1 cellular context compared by ENCODE assay signal in the genomic region with DNA sequence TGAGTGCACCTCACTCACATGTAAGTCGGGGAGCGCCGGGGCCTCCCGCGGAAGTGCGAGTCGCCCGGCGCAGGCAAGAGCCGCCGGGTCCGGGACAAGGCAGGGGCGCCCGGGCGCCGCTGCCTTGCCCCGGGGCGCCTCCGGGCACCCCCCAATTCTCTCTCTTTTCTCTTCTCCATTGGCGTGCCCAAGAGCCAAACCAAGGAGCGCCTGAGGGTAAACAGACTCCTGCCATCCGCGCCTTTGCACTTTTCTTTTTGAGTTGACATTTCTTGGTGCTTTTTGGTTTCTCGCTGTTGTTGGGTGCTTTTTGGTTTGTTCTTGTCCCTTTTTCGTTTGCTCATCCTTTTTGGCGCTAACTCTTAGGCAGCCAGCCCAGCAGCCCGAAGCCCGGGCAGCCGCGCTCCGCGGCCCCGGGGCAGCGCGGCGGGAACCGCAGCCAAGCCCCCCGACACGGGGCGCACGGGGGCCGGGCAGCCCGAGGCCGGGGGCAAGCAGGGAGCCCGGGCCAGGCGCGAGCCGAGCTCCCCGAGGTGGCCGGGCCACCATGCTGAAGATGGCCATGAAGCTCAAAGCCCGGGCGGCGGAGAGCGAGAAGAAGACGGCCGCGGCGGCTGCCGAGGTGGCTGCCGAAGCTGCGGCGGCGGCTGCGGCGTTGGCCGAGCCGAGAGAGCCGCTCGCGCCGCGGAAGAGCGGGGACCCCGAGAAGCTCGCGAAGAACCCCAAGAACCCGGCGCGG.
TF ChIP-seq lines count a peak whose summit lies in the region.

No MANE protein-coding gene starts in this region.

TF ChIP-seq in liver, 16 proteins besides CTCF, POLR2A, EP300 and RAD21 (continued from another document):
- TF ChIP-seq, protein P1, sequence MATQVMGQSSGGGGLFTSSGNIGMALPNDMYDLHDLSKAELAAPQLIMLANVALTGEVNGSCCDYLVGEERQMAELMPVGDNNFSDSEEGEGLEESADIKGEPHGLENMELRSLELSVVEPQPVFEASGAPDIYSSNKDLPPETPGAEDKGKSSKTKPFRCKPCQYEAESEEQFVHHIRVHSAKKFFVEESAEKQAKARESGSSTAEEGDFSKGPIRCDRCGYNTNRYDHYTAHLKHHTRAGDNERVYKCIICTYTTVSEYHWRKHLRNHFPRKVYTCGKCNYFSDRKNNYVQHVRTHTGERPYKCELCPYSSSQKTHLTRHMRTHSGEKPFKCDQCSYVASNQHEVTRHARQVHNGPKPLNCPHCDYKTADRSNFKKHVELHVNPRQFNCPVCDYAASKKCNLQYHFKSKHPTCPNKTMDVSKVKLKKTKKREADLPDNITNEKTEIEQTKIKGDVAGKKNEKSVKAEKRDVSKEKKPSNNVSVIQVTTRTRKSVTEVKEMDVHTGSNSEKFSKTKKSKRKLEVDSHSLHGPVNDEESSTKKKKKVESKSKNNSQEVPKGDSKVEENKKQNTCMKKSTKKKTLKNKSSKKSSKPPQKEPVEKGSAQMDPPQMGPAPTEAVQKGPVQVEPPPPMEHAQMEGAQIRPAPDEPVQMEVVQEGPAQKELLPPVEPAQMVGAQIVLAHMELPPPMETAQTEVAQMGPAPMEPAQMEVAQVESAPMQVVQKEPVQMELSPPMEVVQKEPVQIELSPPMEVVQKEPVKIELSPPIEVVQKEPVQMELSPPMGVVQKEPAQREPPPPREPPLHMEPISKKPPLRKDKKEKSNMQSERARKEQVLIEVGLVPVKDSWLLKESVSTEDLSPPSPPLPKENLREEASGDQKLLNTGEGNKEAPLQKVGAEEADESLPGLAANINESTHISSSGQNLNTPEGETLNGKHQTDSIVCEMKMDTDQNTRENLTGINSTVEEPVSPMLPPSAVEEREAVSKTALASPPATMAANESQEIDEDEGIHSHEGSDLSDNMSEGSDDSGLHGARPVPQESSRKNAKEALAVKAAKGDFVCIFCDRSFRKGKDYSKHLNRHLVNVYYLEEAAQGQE (IDR thresholded peaks at IDR 0.05): no peak
- no peak for TF ChIP-seq JUND (IDR thresholded peaks at IDR 0.05)
- TF ChIP-seq GABPA (IDR thresholded peaks at IDR 0.05 in 1 of 2, conservative IDR thresholded peaks at IDR 0.05 in 1 of 2): no peak
- TF ChIP-seq RXRA (IDR thresholded peaks at IDR 0.05): no peak
- no peak for TF ChIP-seq FOXA1 (IDR thresholded peaks at IDR 0.05)
- no peak for TF ChIP-seq YY1 (IDR thresholded peaks at IDR 0.05)
- TF ChIP-seq, protein P2, sequence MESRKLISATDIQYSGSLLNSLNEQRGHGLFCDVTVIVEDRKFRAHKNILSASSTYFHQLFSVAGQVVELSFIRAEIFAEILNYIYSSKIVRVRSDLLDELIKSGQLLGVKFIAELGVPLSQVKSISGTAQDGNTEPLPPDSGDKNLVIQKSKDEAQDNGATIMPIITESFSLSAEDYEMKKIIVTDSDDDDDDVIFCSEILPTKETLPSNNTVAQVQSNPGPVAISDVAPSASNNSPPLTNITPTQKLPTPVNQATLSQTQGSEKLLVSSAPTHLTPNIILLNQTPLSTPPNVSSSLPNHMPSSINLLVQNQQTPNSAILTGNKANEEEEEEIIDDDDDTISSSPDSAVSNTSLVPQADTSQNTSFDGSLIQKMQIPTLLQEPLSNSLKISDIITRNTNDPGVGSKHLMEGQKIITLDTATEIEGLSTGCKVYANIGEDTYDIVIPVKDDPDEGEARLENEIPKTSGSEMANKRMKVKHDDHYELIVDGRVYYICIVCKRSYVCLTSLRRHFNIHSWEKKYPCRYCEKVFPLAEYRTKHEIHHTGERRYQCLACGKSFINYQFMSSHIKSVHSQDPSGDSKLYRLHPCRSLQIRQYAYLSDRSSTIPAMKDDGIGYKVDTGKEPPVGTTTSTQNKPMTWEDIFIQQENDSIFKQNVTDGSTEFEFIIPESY (IDR thresholded peaks at IDR 0.05): no peak
- TF ChIP-seq, protein P3, sequence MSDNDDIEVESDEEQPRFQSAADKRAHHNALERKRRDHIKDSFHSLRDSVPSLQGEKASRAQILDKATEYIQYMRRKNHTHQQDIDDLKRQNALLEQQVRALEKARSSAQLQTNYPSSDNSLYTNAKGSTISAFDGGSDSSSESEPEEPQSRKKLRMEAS (IDR thresholded peaks at IDR 0.05): no peak
- no peak for TF ChIP-seq SP1 (IDR thresholded peaks at IDR 0.05)
